ENCODE assay signal across 25 cellular contexts in the genomic region with DNA sequence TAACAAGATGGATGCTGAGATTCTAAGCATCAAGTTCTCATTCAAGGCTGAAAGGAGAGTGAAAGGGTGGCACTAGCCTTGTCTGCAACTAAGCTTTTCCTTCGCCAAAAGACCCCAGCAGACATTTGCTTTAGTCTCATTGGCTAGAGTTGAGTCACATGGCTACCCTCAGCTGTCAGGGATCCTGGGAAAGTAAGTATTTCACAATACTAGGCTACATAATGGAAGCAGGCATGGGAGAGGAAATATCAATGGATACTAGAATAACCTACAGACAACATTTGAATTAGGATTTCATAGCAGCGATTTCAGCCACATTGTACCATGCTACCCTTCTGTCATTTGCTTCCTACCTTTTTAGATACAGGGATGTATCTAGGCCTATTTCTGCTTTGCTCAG.
"Had no signal": no experiment of that assay in that cellular context is flagged by ENCODE, and none has a peak within 500 bp of the region (broad histone marks: within the 10 kb centered on the region; RNA-seq: fewer than 3 reads in every experiment).

No MANE protein-coding gene starts in this region.

- DNase-seq: colonic mucosa; cortex of kidney; effector CD8-positive, alpha-beta T cell; effector memory CD8-positive, alpha-beta T cell; endodermal cell; erythroblast; esophagus squamous epithelium; foreskin fibroblast; foreskin melanocyte; gastrocnemius medialis; glutamatergic neuron; head of caudate nucleus; heart right ventricle; hippocampal formation; left cardiac atrium; left ventricle myocardium superior; lower lobe of right lung; mesenchymal stem cell; mucosa of descending colon; naive B cell had no signal

- H3K4me1 ChIP-seq: colonic mucosa, gastrocnemius medialis, heart right ventricle had no signal

- H3K27me3 ChIP-seq: esophagus squamous epithelium, gastrocnemius medialis had no signal

- H3K9me3 ChIP-seq: colonic mucosa, esophagus squamous epithelium, gastrocnemius medialis, heart right ventricle, lower lobe of right lung, mucosa of descending colon had no signal

- H3K36me3 ChIP-seq: colonic mucosa, gastrocnemius medialis, heart right ventricle, lower lobe of right lung had no signal

- H3K27ac ChIP-seq: colonic mucosa, epithelial cell of prostate, esophagus squamous epithelium, gastrocnemius medialis, heart right ventricle, lower lobe of right lung had no signal

- FAIRE-seq: endometrium, islet of Langerhans, keratinocyte had no signal

- ATAC-seq: effector memory CD8-positive, alpha-beta T cell; esophagus mucosa; gastrocnemius medialis; heart right ventricle; left cardiac atrium; left ventricle myocardium superior; lower lobe of right lung; mucosa of descending colon had no signal

- H3K4me3 ChIP-seq: colonic mucosa, esophagus squamous epithelium, gastrocnemius medialis, heart right ventricle, lower lobe of right lung, mucosa of descending colon had no signal
